Comparison of ENCODE assay signal across 8 cellular contexts in the genomic region with DNA sequence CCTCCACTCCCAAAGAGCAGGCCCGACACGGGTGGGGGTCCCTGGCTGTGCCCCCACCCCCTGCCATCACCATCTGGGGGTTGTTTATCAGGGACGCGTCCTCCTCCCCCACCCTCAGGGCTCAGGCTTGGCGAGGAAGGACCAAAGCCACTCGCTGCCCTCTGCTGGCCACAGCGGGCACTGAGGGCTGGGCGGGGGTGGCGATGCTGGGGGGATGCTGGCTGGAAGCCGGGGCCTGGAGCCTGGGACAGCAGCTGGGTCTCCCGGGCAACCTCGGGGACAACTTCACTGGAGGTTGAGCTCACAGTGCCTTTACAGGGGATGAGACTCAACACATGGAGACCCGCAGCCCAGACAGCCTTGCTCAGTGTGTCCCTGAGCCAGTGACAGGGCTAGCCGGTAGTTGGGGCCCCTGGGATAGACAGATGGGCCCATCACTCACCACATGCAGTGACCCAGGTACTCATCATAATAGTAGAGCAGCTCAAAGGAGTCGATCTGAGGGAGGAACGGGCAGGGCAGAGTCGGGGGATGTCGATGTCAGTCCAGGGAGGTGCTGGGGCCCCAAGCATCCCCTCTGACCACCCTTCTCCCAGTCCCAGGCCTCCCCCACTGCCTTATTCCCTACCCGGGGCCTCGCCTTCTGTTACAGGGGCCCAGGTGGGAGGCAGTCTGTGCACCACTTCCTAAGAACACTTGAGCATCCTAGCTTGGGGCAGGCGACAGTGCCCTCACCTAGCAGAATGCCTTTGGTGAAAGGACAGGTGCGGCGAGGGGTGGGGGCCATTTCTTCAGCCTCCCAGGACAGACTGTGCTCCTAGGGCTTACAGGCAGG. TPM values are rescaled to one million over a fixed set of nuclear protein-coding genes. Genes with fewer than 3 reads are reported as not detected.
DNase-seq lines count a peak whose midpoint lies in the region; ATAC-seq and TF ChIP-seq lines count a peak whose summit lies in the region.

No MANE protein-coding gene starts in this region.

- peaks cover 4% of the 10 kb centered on the region for H3K36me3 Mint-ChIP-seq in endodermal cell (ENCODE audit: low read depth)

- TF ChIP-seq CTCF in endodermal cell (conservative IDR thresholded peaks at IDR 0.05) = peak; percentile 93

- no peak for ATAC-seq in GM19328 (IDR thresholded peaks at IDR 0.05; ENCODE audit: unreplicated experiment)

- WGBS in endodermal cell (ENCODE audit: insufficient coverage in 1 of 2, insufficient read length in 1 of 2), 2 experiments = 63 to 82% methylated on average over 13 to 23 of the region's 23 CpGs

- no peaks in the 10 kb centered on the region for H3K9me3 Mint-ChIP-seq in endodermal cell

- H3K27ac ChIP-seq in endodermal cell (ENCODE audit: low read depth, low read length) = no peak overlapping the region

- H3K36me3 ChIP-seq in endodermal cell (ENCODE audit: control insufficient read depth, insufficient read depth, low read length) = peaks cover 8% of the 10 kb centered on the region

- DNase-seq in ELF-1 (ENCODE audit: low read depth, low spot score) (peak; percentile 71), NAMALWA (ENCODE audit: low spot score) (peak; percentile 63), endodermal cell (peak; percentile 94), middle frontal gyrus (ENCODE audit: extremely low spot score, low spot score) (peak; percentile 74), NCI-H146 (lab: John Stamatoyannopoulos, UW) (no peak)
- DNase-seq in activated CD8-positive, alpha-beta memory T cell treated with anti-CD3 and anti-CD28 coated beads, Interleukin-2, amount 50 U/mL, for 48 hours = peak; percentile 84
- peak; percentile 37 for DNase-seq in stimulated activated naive CD4-positive, alpha-beta T cell treated with Interleukin-2 at 50 U/mL for 16 hours (lab: John Stamatoyannopoulos, UW)

- H3K9me3 ChIP-seq in endodermal cell (ENCODE audit: control insufficient read depth, low read length) = no peaks in the 10 kb centered on the region

- H3K27me3 Mint-ChIP-seq in endodermal cell (ENCODE audit: insufficient read depth) = no peaks in the 10 kb centered on the region

- peaks cover 5% of the 10 kb centered on the region for H3K4me1 Mint-ChIP-seq in endodermal cell

- H3K4me1 ChIP-seq in endodermal cell (ENCODE audit: control insufficient read depth, insufficient read depth, low read length) = peaks cover 3% of the 10 kb centered on the region

- H3K9ac ChIP-seq in endodermal cell (ENCODE audit: extremely low read depth, low read length, poor library complexity, severe bottlenecking) = no peak overlapping the region

- no peak overlapping the region for H3K27ac Mint-ChIP-seq in endodermal cell

- no peaks in the 10 kb centered on the region for H3K27me3 ChIP-seq in endodermal cell (ENCODE audit: control insufficient read depth, insufficient read depth, low read length, poor library complexity, severe bottlenecking)

- no peak overlapping the region for H3K4me3 Mint-ChIP-seq in endodermal cell

- H3K4me3 ChIP-seq in endodermal cell (ENCODE audit: low read length) = no peak overlapping the region

RNA-seq across cellular contexts. Expression of a gene that starts 5.9 kb away (rescaled TPM):
- 10 to 100 TPM in 1 of 2 donors, 1 to 10 TPM in 1; 9.7 to 17.4 TPM for total RNA-seq in endodermal cell
- polyA plus RNA-seq in endodermal cell (2013, experiment 1 of 2) = 7.7 TPM
- 7.1 TPM for polyA plus RNA-seq in endodermal cell (2013, experiment 2 of 2)

RNA-seq across cellular contexts. Expression of a gene that starts 18.5 kb away (rescaled TPM):
- total RNA-seq in endodermal cell = 10 to 100 TPM; 51.6 to 59.6 TPM
- 31.9 TPM for polyA plus RNA-seq in endodermal cell (2013, experiment 1 of 2)
- 28.2 TPM for polyA plus RNA-seq in endodermal cell (2013, experiment 2 of 2)
